In genomic region chr1:25810341-25811299, GRCh38 we compare ENCODE assay signal across 1 cellular context.
A peak's percentile ranks its signal among the peaks of the same experiment; 100 is the strongest.
TF ChIP-seq lines count a peak whose summit lies in the region.

No MANE protein-coding gene starts in this region.

TF ChIP-seq in GM12878, 131 proteins besides CTCF, POLR2A, EP300 and RAD21 (continued from another document and continues in another):
- no peak for TF ChIP-seq SP1 (IDR thresholded peaks at IDR 0.05; ENCODE audit: low read depth, low read length)
- TF ChIP-seq ZBED1 (IDR thresholded peaks at IDR 0.05; ENCODE audit: borderline replicate concordance): no peak
- TF ChIP-seq ZNF217 (IDR thresholded peaks at IDR 0.05): no peak
- TF ChIP-seq SIN3A (IDR thresholded peaks at IDR 0.05; ENCODE audit: low read depth, low read length): no peak
- TF ChIP-seq EZH2 (IDR thresholded peaks at IDR 0.05; ENCODE audit: borderline replicate concordance, control insufficient read depth, low read depth, low read length): no peak
- TF ChIP-seq GABPA (IDR thresholded peaks at IDR 0.05; ENCODE audit: low read depth): no peak
- TF ChIP-seq IRF5 (IDR thresholded peaks at IDR 0.05; ENCODE audit: borderline replicate concordance): no peak
- TF ChIP-seq CREM (IDR thresholded peaks at IDR 0.05; ENCODE audit: low read depth): no peak
- TF ChIP-seq BHLHE40 (IDR thresholded peaks at IDR 0.05; ENCODE audit: borderline replicate concordance in 1 of 2, low read depth in 2 of 2, low read length in 1 of 2): no peak
- no peak for TF ChIP-seq ZBTB33 (IDR thresholded peaks at IDR 0.05)
- no peak for TF ChIP-seq EGR1 (IDR thresholded peaks at IDR 0.05; ENCODE audit: borderline replicate concordance in 1 of 2, low read depth in 2 of 2, low read length in 2 of 2)
- TF ChIP-seq JUND (IDR thresholded peaks at IDR 0.05; ENCODE audit: low read depth, low read length): no peak
- TF ChIP-seq NBN (IDR thresholded peaks at IDR 0.05): peak; percentile 22; the same call in 1 of the 2 replicates
- no peak for TF ChIP-seq RELA (IDR thresholded peaks at IDR 0.05; ENCODE audit: borderline replicate concordance, partially characterized antibody)
- 0 out of 2 replicates have a peak, but pooled peaks have one; percentile 33 for TF ChIP-seq SMARCA5 (IDR thresholded peaks at IDR 0.05)
- no peak for TF ChIP-seq CUX1 (IDR thresholded peaks at IDR 0.05; ENCODE audit: insufficient replicate concordance, low read depth, low read length)
- TF ChIP-seq MEF2B (IDR thresholded peaks at IDR 0.05; ENCODE audit: partially characterized antibody, poor library complexity, severe bottlenecking): no peak
- no peak for TF ChIP-seq SREBF1 (IDR thresholded peaks at IDR 0.05; ENCODE audit: low read length)
- TF ChIP-seq RB1 (IDR thresholded peaks at IDR 0.05; ENCODE audit: borderline replicate concordance): 0 out of 2 replicates have a peak, but pooled peaks have one; percentile 22
- TF ChIP-seq TCF3 (IDR thresholded peaks at IDR 0.05; ENCODE audit: borderline replicate concordance, insufficient read depth, low read depth, low read length): no peak
- TF ChIP-seq ZNF592 (IDR thresholded peaks at IDR 0.05): no peak
- TF ChIP-seq ELK1 (IDR thresholded peaks at IDR 0.05; ENCODE audit: low read depth, low read length): no peak
- no peak for TF ChIP-seq NFYA (IDR thresholded peaks at IDR 0.05; ENCODE audit: borderline replicate concordance, low read depth, low read length)
- no peak for TF ChIP-seq PBX3 (IDR thresholded peaks at IDR 0.05; ENCODE audit: insufficient replicate concordance, low read depth, low read length)
- TF ChIP-seq NR2C1 (IDR thresholded peaks at IDR 0.05): no peak
- no peak for TF ChIP-seq HDAC6 (IDR thresholded peaks at IDR 0.05; ENCODE audit: unreplicated experiment)
- no peak for TF ChIP-seq ASH2L (IDR thresholded peaks at IDR 0.05; ENCODE audit: borderline replicate concordance, low read depth)
- TF ChIP-seq ETV6 (conservative IDR thresholded peaks at IDR 0.05 in 1 of 2, IDR thresholded peaks at IDR 0.05 in 1 of 2; ENCODE audit: borderline replicate concordance in 1 of 2, low read depth in 1 of 2): no peak
- TF ChIP-seq TARDBP (IDR thresholded peaks at IDR 0.05; ENCODE audit: borderline replicate concordance): no peak
- TF ChIP-seq KDM1A (IDR thresholded peaks at IDR 0.05; ENCODE audit: borderline replicate concordance): no peak
- TF ChIP-seq CREB1 (IDR thresholded peaks at IDR 0.05; ENCODE audit: low read depth): no peak
- no peak for TF ChIP-seq E2F4 (IDR thresholded peaks at IDR 0.05; ENCODE audit: low read depth, low read length)
- TF ChIP-seq FOS (IDR thresholded peaks at IDR 0.05; ENCODE audit: borderline replicate concordance, extremely low read depth, insufficient read length): no peak
- TF ChIP-seq MYB (IDR thresholded peaks at IDR 0.05; ENCODE audit: borderline replicate concordance, low read depth, low read length): no peak
- TF ChIP-seq JUNB (IDR thresholded peaks at IDR 0.05): no peak
- peak; percentile 54; the same call in 1 of the 2 replicates for TF ChIP-seq LARP7 (IDR thresholded peaks at IDR 0.05)
- no peak for TF ChIP-seq SRF (IDR thresholded peaks at IDR 0.05; ENCODE audit: low read depth in 2 of 2, low read length in 2 of 2)
- TF ChIP-seq TAF1 (IDR thresholded peaks at IDR 0.05; ENCODE audit: borderline replicate concordance, low read depth, low read length): no peak
- TF ChIP-seq ZBTB11 (CRISPR knock-in tag; IDR thresholded peaks at IDR 0.05): no peak
- TF ChIP-seq MTA3 (IDR thresholded peaks at IDR 0.05; ENCODE audit: borderline replicate concordance, low read length): no peak
- TF ChIP-seq SUZ12 (IDR thresholded peaks at IDR 0.05; ENCODE audit: unreplicated experiment): no peak
- TF ChIP-seq USF1 (IDR thresholded peaks at IDR 0.05; ENCODE audit: borderline replicate concordance, extremely low read length, insufficient read depth, low read depth, low read length): no peak
